In genomic region chr20:34302723-34303528, GRCh38 we compare ENCODE assay signal across 8 cellular contexts. TPM values are rescaled to one million over a fixed set of nuclear protein-coding genes. Genes with fewer than 3 reads are reported as not detected.
DNase-seq lines count a peak whose midpoint lies in the region; ATAC-seq and TF ChIP-seq lines count a peak whose summit lies in the region.

Gene AHCY (minus strand): TSS chr20:34303355. CDS start chr20:34303270, 85 bp downstream.

- TF ChIP-seq POLR2A in GM19099 (IDR thresholded peaks at IDR 0.05; ENCODE audit: extremely low read depth, insufficient read length, low read depth): peak; percentile 81

- H3K9me3 Mint-ChIP-seq in chondrocyte (ENCODE audit: low read depth): no peaks in the 10 kb centered on the region

- H3K4me3 Mint-ChIP-seq in chondrocyte (ENCODE audit: unreplicated experiment): peak within 1 kb of the TSS; percentile 95

- peaks cover 3% of the 10 kb centered on the region for H3K4me1 Mint-ChIP-seq in chondrocyte (ENCODE audit: low read depth)

- DNase-seq in AG20443 (ENCODE audit: low spot score) (peak; percentile 96), NCI-H510A (lab: John Stamatoyannopoulos, UW) (peak; percentile 93), chondrocyte (ENCODE audit: low spot score) (peak; percentile 98), kidney glomerular epithelial cell (lab: John Stamatoyannopoulos, UW) (peak; percentile 89)
- peak; percentile 91 to 94 for DNase-seq in activated CD4-positive, alpha-beta T cell treated with anti-CD3 and anti-CD28 coated beads for 24 hours (ENCODE audit: low read depth in 2 of 2)
- peak; percentile 70 to 82 for DNase-seq in stimulated activated CD4-positive, alpha-beta T cell treated with anti-CD3 and anti-CD28 coated beads, Interleukin-1b, Interleukin-23, amount 100 ng/mL, for 1 hour (ENCODE audit: low read depth in 2 of 2)

- H3K36me3 Mint-ChIP-seq in chondrocyte (ENCODE audit: low read depth): no peaks in the 10 kb centered on the region

- ATAC-seq in HG03432 (IDR thresholded peaks at IDR 0.05; ENCODE audit: unreplicated experiment): peak; percentile 91

- TF ChIP-seq CTCF in chondrocyte (IDR thresholded peaks at IDR 0.05): peak; percentile 72

- H3K27ac Mint-ChIP-seq in chondrocyte (ENCODE audit: unreplicated experiment): peak within 1 kb of the TSS; percentile 98

- no peaks in the 10 kb centered on the region for H3K27me3 Mint-ChIP-seq in chondrocyte (ENCODE audit: low read depth)

RNA-seq across cellular contexts. Expression of gene AHCY, which starts in this region (rescaled TPM):
- 98.0 to 166 TPM (median 162 TPM) in 3 replicates for total RNA-seq in chondrocyte

Comparison
In these comparisons a context has a peak if more than half of its experiments do, and no peak if none do; other contexts are left out.
1. Peak in every context shown above with its lines: DNase-seq and ATAC-seq.